ENCODE assay signal across 1 cellular context in genomic region chr13:112885242-112885781, GRCh38.
A peak's percentile ranks its signal among the peaks of the same experiment; 100 is the strongest.
TF ChIP-seq lines count a peak whose summit lies in the region.

No MANE protein-coding gene starts in this region.

TF ChIP-seq in HepG2, 621 proteins besides CTCF, POLR2A, EP300 and RAD21 (continued from another document and continues in another):
- TF ChIP-seq ZSCAN21 (CRISPR knock-in tag; IDR thresholded peaks at IDR 0.05; ENCODE audit: borderline replicate concordance) (0 out of 2 replicates have a peak, but pooled peaks have one; percentile 48), CHD4 (IDR thresholded peaks at IDR 0.05; ENCODE audit: borderline replicate concordance, low read length) (no peak), TCF7L2 (IDR thresholded peaks at IDR 0.05; ENCODE audit: low read depth, low read length) (no peak), ZNF879 (CRISPR knock-in tag; IDR thresholded peaks at IDR 0.05) (no peak), ZNF652 (CRISPR knock-in tag; IDR thresholded peaks at IDR 0.05; ENCODE audit: borderline replicate concordance, low read depth) (no peak), ZBTB42 (CRISPR knock-in tag; IDR thresholded peaks at IDR 0.05) (no peak), ZIK1 (CRISPR knock-in tag; IDR thresholded peaks at IDR 0.05; ENCODE audit: borderline replicate concordance, low read depth) (no peak), POLR2AphosphoS5 (IDR thresholded peaks at IDR 0.05; ENCODE audit: low read depth, low read length) (peak; percentile 46; the same call in 1 of the 2 replicates), ZNF781 (CRISPR knock-in tag; IDR thresholded peaks at IDR 0.05; ENCODE audit: borderline replicate concordance, not compliant biosample characterization) (no peak), SIX1 (CRISPR knock-in tag; IDR thresholded peaks at IDR 0.05; ENCODE audit: borderline replicate concordance) (no peak), SALL1 (CRISPR knock-in tag; IDR thresholded peaks at IDR 0.05) (no peak), ZFP37 (CRISPR knock-in tag; IDR thresholded peaks at IDR 0.05; ENCODE audit: borderline replicate concordance) (no peak), MLXIP (CRISPR knock-in tag; IDR thresholded peaks at IDR 0.05; ENCODE audit: borderline replicate concordance) (no peak), MAF1 (CRISPR knock-in tag; IDR thresholded peaks at IDR 0.05; ENCODE audit: borderline replicate concordance) (no peak), ZNF430 (CRISPR knock-in tag; IDR thresholded peaks at IDR 0.05) (no peak), TARDBP (CRISPR knock-in tag; IDR thresholded peaks at IDR 0.05) (0 out of 2 replicates have a peak, but pooled peaks have one; percentile 32), MAZ (IDR thresholded peaks at IDR 0.05; ENCODE audit: borderline replicate concordance, low read depth, low read length) (no peak), MAZ (CRISPR knock-in tag; IDR thresholded peaks at IDR 0.05; ENCODE audit: low read depth) (no peak), ZNF142 (CRISPR knock-in tag; IDR thresholded peaks at IDR 0.05) (no peak), HDAC2 (CRISPR knock-in tag; IDR thresholded peaks at IDR 0.05) (no peak), EED (CRISPR knock-in tag; IDR thresholded peaks at IDR 0.05) (no peak), ZNF841 (CRISPR knock-in tag; IDR thresholded peaks at IDR 0.05; ENCODE audit: borderline replicate concordance) (no peak), ZNF644 (CRISPR knock-in tag; IDR thresholded peaks at IDR 0.05; ENCODE audit: low read depth) (no peak), THRA (CRISPR knock-in tag; IDR thresholded peaks at IDR 0.05; ENCODE audit: borderline replicate concordance) (no peak), TOE1 (CRISPR knock-in tag; IDR thresholded peaks at IDR 0.05) (no peak), ZNF766 (CRISPR knock-in tag; IDR thresholded peaks at IDR 0.05; ENCODE audit: borderline replicate concordance) (no peak), NR2F1 (CRISPR knock-in tag; IDR thresholded peaks at IDR 0.05) (no peak), ONECUT2 (CRISPR knock-in tag; IDR thresholded peaks at IDR 0.05) (no peak), ZNF354B (CRISPR knock-in tag; IDR thresholded peaks at IDR 0.05) (0 out of 2 replicates have a peak, but pooled peaks have one; percentile 47), ZNF224 (CRISPR knock-in tag; IDR thresholded peaks at IDR 0.05) (no peak), ZSCAN29 (CRISPR knock-in tag; conservative IDR thresholded peaks at IDR 0.05) (no peak), FOXP1 (IDR thresholded peaks at IDR 0.05) (no peak), FOXP1 (CRISPR knock-in tag; IDR thresholded peaks at IDR 0.05) (no peak), ZNF792 (CRISPR knock-in tag; IDR thresholded peaks at IDR 0.05) (no peak), MNT (IDR thresholded peaks at IDR 0.05) (peak; percentile 93), ZNF451 (CRISPR knock-in tag; IDR thresholded peaks at IDR 0.05) (no peak), ZNF780A (CRISPR knock-in tag; IDR thresholded peaks at IDR 0.05) (no peak), ZSCAN25 (CRISPR knock-in tag; IDR thresholded peaks at IDR 0.05) (no peak), E2F5 (CRISPR knock-in tag; conservative IDR thresholded peaks at IDR 0.05) (no peak), ZNF235 (CRISPR knock-in tag; IDR thresholded peaks at IDR 0.05; ENCODE audit: borderline replicate concordance) (no peak), NR2F6 (IDR thresholded peaks at IDR 0.05) (no peak), NR2F6 (CRISPR knock-in tag; IDR thresholded peaks at IDR 0.05) (no peak), CCAR2 (optimal IDR thresholded peaks at IDR 0.05; ENCODE audit: low read depth, low read length) (no peak), ZNF160 (CRISPR knock-in tag; IDR thresholded peaks at IDR 0.05) (no peak), TAF15 (IDR thresholded peaks at IDR 0.05; ENCODE audit: low read depth, low read length, poor library complexity, severe bottlenecking) (no peak), SKI (IDR thresholded peaks at IDR 0.05; ENCODE audit: partially characterized antibody) (no peak), ATF1 (CRISPR knock-in tag; IDR thresholded peaks at IDR 0.05) (no peak), MLX (CRISPR knock-in tag; IDR thresholded peaks at IDR 0.05) (no peak)
- TF ChIP-seq, protein P1, sequence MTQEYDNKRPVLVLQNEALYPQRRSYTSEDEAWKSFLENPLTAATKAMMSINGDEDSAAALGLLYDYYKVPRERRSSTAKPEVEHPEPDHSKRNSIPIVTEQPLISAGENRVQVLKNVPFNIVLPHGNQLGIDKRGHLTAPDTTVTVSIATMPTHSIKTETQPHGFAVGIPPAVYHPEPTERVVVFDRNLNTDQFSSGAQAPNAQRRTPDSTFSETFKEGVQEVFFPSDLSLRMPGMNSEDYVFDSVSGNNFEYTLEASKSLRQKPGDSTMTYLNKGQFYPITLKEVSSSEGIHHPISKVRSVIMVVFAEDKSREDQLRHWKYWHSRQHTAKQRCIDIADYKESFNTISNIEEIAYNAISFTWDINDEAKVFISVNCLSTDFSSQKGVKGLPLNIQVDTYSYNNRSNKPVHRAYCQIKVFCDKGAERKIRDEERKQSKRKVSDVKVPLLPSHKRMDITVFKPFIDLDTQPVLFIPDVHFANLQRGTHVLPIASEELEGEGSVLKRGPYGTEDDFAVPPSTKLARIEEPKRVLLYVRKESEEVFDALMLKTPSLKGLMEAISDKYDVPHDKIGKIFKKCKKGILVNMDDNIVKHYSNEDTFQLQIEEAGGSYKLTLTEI (CRISPR knock-in tag; conservative IDR thresholded peaks at IDR 0.05): no peak
- TF ChIP-seq, protein P2, sequence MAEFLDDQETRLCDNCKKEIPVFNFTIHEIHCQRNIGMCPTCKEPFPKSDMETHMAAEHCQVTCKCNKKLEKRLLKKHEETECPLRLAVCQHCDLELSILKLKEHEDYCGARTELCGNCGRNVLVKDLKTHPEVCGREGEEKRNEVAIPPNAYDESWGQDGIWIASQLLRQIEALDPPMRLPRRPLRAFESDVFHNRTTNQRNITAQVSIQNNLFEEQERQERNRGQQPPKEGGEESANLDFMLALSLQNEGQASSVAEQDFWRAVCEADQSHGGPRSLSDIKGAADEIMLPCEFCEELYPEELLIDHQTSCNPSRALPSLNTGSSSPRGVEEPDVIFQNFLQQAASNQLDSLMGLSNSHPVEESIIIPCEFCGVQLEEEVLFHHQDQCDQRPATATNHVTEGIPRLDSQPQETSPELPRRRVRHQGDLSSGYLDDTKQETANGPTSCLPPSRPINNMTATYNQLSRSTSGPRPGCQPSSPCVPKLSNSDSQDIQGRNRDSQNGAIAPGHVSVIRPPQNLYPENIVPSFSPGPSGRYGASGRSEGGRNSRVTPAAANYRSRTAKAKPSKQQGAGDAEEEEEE (CRISPR knock-in tag; IDR thresholded peaks at IDR 0.05; ENCODE audit: borderline replicate concordance): no peak
- TF ChIP-seq, protein P3, sequence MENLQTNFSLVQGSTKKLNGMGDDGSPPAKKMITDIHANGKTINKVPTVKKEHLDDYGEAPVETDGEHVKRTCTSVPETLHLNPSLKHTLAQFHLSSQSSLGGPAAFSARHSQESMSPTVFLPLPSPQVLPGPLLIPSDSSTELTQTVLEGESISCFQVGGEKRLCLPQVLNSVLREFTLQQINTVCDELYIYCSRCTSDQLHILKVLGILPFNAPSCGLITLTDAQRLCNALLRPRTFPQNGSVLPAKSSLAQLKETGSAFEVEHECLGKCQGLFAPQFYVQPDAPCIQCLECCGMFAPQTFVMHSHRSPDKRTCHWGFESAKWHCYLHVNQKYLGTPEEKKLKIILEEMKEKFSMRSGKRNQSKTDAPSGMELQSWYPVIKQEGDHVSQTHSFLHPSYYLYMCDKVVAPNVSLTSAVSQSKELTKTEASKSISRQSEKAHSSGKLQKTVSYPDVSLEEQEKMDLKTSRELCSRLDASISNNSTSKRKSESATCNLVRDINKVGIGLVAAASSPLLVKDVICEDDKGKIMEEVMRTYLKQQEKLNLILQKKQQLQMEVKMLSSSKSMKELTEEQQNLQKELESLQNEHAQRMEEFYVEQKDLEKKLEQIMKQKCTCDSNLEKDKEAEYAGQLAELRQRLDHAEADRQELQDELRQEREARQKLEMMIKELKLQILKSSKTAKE (CRISPR knock-in tag; IDR thresholded peaks at IDR 0.05; ENCODE audit: borderline replicate concordance): peak; percentile 43; the same call in 1 of the 2 replicates
